ENCODE assay signal across 11 cellular contexts in genomic region chr6:157068691-157069228, GRCh38.
DNase-seq lines count a peak whose midpoint lies in the region; ATAC-seq, FAIRE-seq and TF ChIP-seq lines count a peak whose summit lies in the region.
"Had no signal": no experiment of that assay in that cellular context is flagged by ENCODE, and none has a peak within 500 bp of the region (broad histone marks: within the 10 kb centered on the region; RNA-seq: fewer than 3 reads in every experiment).

No MANE protein-coding gene starts in this region.

- H3K4me2 ChIP-seq in GM12878 (ENCODE audit: control insufficient read depth, insufficient read depth) = peak overlapping the region; percentile 64; the same call in 1 of the 2 replicates

- BruUV-seq in GM12878 (replicated peaks; lab: Mats Ljungman, UMichigan) = no TSS peak

- CTCF ChIA-PET in GM12878 (lab: Yijun Ruan, JAX) = interaction anchor here (0.8 to 1.5 kb wide), 3 partner anchors 22 to 144 kb away, joined by 3 to 9 read pairs (median 4); no protein-coding TSS in a partner anchor

- no peak overlapping the region for H3K27ac ChIP-seq in GM12878 (ENCODE audit: control insufficient read depth, insufficient read depth)

- peak; percentile 98 for ATAC-seq in GM19455 (IDR thresholded peaks at IDR 0.05; ENCODE audit: unreplicated experiment)
- ATAC-seq in HG03342 (IDR thresholded peaks at IDR 0.05; ENCODE audit: unreplicated experiment) = peak; percentile 98
- ATAC-seq in GM12878 = peak; percentile 98

- peak; percentile 92 for FAIRE-seq in GM12878 (lab: Jason Lieb, UNC)
- FAIRE-seq: endothelial cell of umbilical vein had no signal

- peak; percentile 20; the same call in 1 of the 2 replicates for TF ChIP-seq RAD21 in GM12878 (IDR thresholded peaks at IDR 0.05; ENCODE audit: insufficient read depth, low read depth, low read length)

- peak; percentile 64 to 77; a peak in 2 of 4 replicates for TF ChIP-seq EP300 in GM12878 (IDR thresholded peaks at IDR 0.05; ENCODE audit: borderline replicate concordance in 1 of 2, control insufficient read depth in 1 of 2, low read depth in 2 of 2, low read length in 2 of 2)

- H3K4me3 ChIP-seq in GM12878 = no peak overlapping the region

- TF ChIP-seq CTCF in GM12878 (IDR thresholded peaks at IDR 0.05 in 2 of 3, conservative IDR thresholded peaks at IDR 0.05 in 1 of 3; ENCODE audit: control insufficient read depth in 2 of 3, extremely low read depth in 1 of 3, insufficient read depth in 1 of 3, low read depth in 3 of 3, low read length in 3 of 3) = no peak

- peak; percentile 26 for DNase-seq in EH (ENCODE audit: low read depth)
- DNase-seq in GM12878 (ENCODE audit: low read depth, low spot score) = peak; percentile 89
- no peak for DNase-seq in SIG-M5 treated with dmso at 0.1 percent for 504 hours (lab: John Stamatoyannopoulos, UW; ENCODE audit: unreplicated experiment)
- no peak for DNase-seq in AG20443 (ENCODE audit: low spot score)
- no peak for DNase-seq in NCI-H345 treated with DMSO at 0.1 percent for 48 hours (lab: John Stamatoyannopoulos, UW; ENCODE audit: unreplicated experiment)
- DNase-seq in NCI-H446 treated with DMSO at 0.1 percent for 48 hours (lab: John Stamatoyannopoulos, UW) = no peak
- DNase-seq: OCI-M1; stimulated activated CD4-positive, alpha-beta T cell treated with anti-CD3 and anti-CD28 coated beads, Interleukin-12 subunit alpha, Interleukin-12 subunit beta, amount 100 ng/mL, for 4 hours had no signal

- POLR2A ChIA-PET in GM12878 (lab: Charles Lee) = interaction anchor here (1.6 kb wide), 2 partner anchors 10 to 14 kb away, joined by 5 to 8 read pairs; no protein-coding TSS in a partner anchor

- H3K79me2 ChIP-seq in GM12878 (ENCODE audit: control insufficient read depth, insufficient read depth, low read length) = peaks cover 8% of the 10 kb centered on the region

- no peak for TF ChIP-seq POLR2A in GM12878 (IDR thresholded peaks at IDR 0.05; ENCODE audit: low read depth, low read length)

- SMC1A ChIA-PET in GM12878 (lab: Charles Lee; ENCODE audit: uncharacterized antibody, unreplicated experiment) = interaction anchor here (0.6 to 1.8 kb wide), 16 partner anchors 10 to 282 kb away, joined by 3 to 7 read pairs (median 3); no protein-coding TSS in a partner anchor

- peaks cover 14% of the 10 kb centered on the region; the same call in 1 of the 2 replicates for H4K20me1 ChIP-seq in GM12878 (ENCODE audit: control insufficient read depth, insufficient read depth)

- H3K9me3 ChIP-seq in GM12878 (replicated peaks; ENCODE audit: control insufficient read depth, insufficient read depth, low read length) = no peaks in the 10 kb centered on the region

- no peak overlapping the region for H2AFZ ChIP-seq in GM12878 (ENCODE audit: control insufficient read depth, low read depth, low read length)

- in situ Hi-C loops in GM12878 (cut with MboI) = no loop called here

- H3K9ac ChIP-seq in GM12878 (ENCODE audit: control insufficient read depth, insufficient read depth, low read length) = no peak overlapping the region

- RAD21 ChIA-PET in GM12878 (lab: Charles Lee; ENCODE audit: unreplicated experiment) = interaction anchor here (0.6 to 1.6 kb wide), 3 partner anchors 9 to 348 kb away, joined by 3 read pairs; no protein-coding TSS in a partner anchor

- peaks cover 19% of the 10 kb centered on the region for H3K4me1 ChIP-seq in GM12878 (ENCODE audit: control insufficient read depth, insufficient read depth, low read length)

- intact Hi-C loops in GM12878 (cut with micrococcal nuclease; ENCODE audit: unreplicated experiment) = loop anchor here (5.0 kb wide), 1 partner anchor 34 kb away; no protein-coding TSS in a partner anchor

- WGBS in GM12878 (ENCODE audit: insufficient coverage, insufficient replicate concordance, low lambda C conversion rate, missing lambda C conversion rate) = under 1% methylated on average over 7 of the region's 7 CpGs

- H3K36me3 ChIP-seq in GM12878 (ENCODE audit: control insufficient read depth in 2 of 2, insufficient read depth in 2 of 2, low read length in 1 of 2) = no peaks in the 10 kb centered on the region; a peak in 3 of 4 replicates

- no peaks in the 10 kb centered on the region for H3K27me3 ChIP-seq in GM12878 (replicated peaks in 1 of 2; ENCODE audit: control insufficient read depth in 2 of 2, insufficient read depth in 2 of 2, low read length in 1 of 2)

TF ChIP-seq in GM12878, 131 proteins besides CTCF, POLR2A, EP300 and RAD21 (continues in another document):
- TF ChIP-seq ATF2 (IDR thresholded peaks at IDR 0.05; ENCODE audit: low read length) (peak; percentile 80), PAX5 (IDR thresholded peaks at IDR 0.05; ENCODE audit: borderline replicate concordance, low read depth, low read length) (peak; percentile 70; the same call in 1 of the 2 replicates), ZBED1 (IDR thresholded peaks at IDR 0.05; ENCODE audit: borderline replicate concordance) (peak; percentile 76; the same call in 1 of the 2 replicates), EGR1 (IDR thresholded peaks at IDR 0.05; ENCODE audit: borderline replicate concordance in 1 of 2, low read depth in 2 of 2, low read length in 2 of 2) (no peak), EZH2 (IDR thresholded peaks at IDR 0.05; ENCODE audit: borderline replicate concordance, control insufficient read depth, low read depth, low read length) (no peak), ATF3 (IDR thresholded peaks at IDR 0.05; ENCODE audit: borderline replicate concordance, extremely low read depth, low read depth, low read length) (no peak), RCOR1 (conservative IDR thresholded peaks at IDR 0.05; ENCODE audit: low read depth, low read length) (peak; percentile 95), SREBF1 (IDR thresholded peaks at IDR 0.05; ENCODE audit: low read length) (peak; percentile 86), TARDBP (IDR thresholded peaks at IDR 0.05; ENCODE audit: borderline replicate concordance) (no peak), MEF2A (IDR thresholded peaks at IDR 0.05; ENCODE audit: insufficient read depth, low read depth, low read length) (0 out of 2 replicates have a peak, but pooled peaks have one; percentile 67), ZBTB40 (IDR thresholded peaks at IDR 0.05; ENCODE audit: borderline replicate concordance) (no peak), JUND (IDR thresholded peaks at IDR 0.05; ENCODE audit: low read depth, low read length) (peak; percentile 84), TAF1 (IDR thresholded peaks at IDR 0.05; ENCODE audit: borderline replicate concordance, low read depth, low read length) (no peak), FOS (IDR thresholded peaks at IDR 0.05; ENCODE audit: borderline replicate concordance, extremely low read depth, insufficient read length) (no peak)

Comparison
In these comparisons a context has a peak if more than half of its experiments do, and no peak if none do; other contexts are left out.
1. DNase-seq: peak in EH (single experiment) and GM12878 (single experiment); none in SIG-M5 treated with dmso at 0.1 percent for 504 hours (single experiment), AG20443 (single experiment), NCI-H345 treated with DMSO at 0.1 percent for 48 hours (single experiment) and NCI-H446 treated with DMSO at 0.1 percent for 48 hours (single experiment).
2. Peak in every context shown above with its lines, with median percentiles within 50 percentile points of each other: ATAC-seq.